In genomic region chr5:135128361-135128760, GRCh38 we compare ENCODE assay signal across 21 cellular contexts.
DNase-seq lines count a peak whose midpoint lies in the region; ATAC-seq and TF ChIP-seq lines count a peak whose summit lies in the region.
"Had no signal": no experiment of that assay in that cellular context is flagged by ENCODE, and none has a peak within 500 bp of the region (broad histone marks: within the 10 kb centered on the region; RNA-seq: fewer than 3 reads in every experiment).

No MANE protein-coding gene starts in this region.

- peaks cover 30% of the 10 kb centered on the region for H3K4me1 ChIP-seq in IMR-90 (ENCODE audit: control insufficient read depth, insufficient read depth, low read length)
- peaks cover 25% of the 10 kb centered on the region for H3K4me1 ChIP-seq in RWPE2 (ENCODE audit: insufficient read depth, poor library complexity, severe bottlenecking)
- H3K4me1 ChIP-seq in mucosa of rectum (ENCODE audit: control insufficient read depth in 2 of 2, insufficient read depth in 2 of 2, low read length in 2 of 2): peaks cover 32 to 49% of the 10 kb centered on the region in 2 donors
- H3K4me1 ChIP-seq: HAP-1 had no signal

- H3K27ac ChIP-seq in IMR-90 (ENCODE audit: insufficient read depth, low read length) (peak overlapping the region; percentile 75; the same call in 1 of the 2 replicates), RWPE2 (ENCODE audit: poor library complexity, severe bottlenecking) (peak overlapping the region; percentile 55), mucosa of rectum (ENCODE audit: low read depth in 2 of 2, low read length in 2 of 2) (peak overlapping the region; percentile 65 to 69)
- H3K27ac ChIP-seq: GM23248, SJSA1 had no signal

- H2BK15ac ChIP-seq in IMR-90 (ENCODE audit: low read depth, low read length): peak overlapping the region; percentile 79; the same call in 2 of the 3 replicates

- WGBS in IMR-90 (ENCODE audit: extremely low coverage in 2 of 2, insufficient read length in 1 of 2), 2 experiments: 80% methylated on average over 1 of the region's 3 CpGs; no CpG with 5 or more reads in 1 of the 2 experiments

- DNase-seq in IMR-90 (no peak), RWPE2 (ENCODE audit: low spot score) (no peak), GM10266 (ENCODE audit: extremely low spot score) (no peak)
- no peak for DNase-seq in activated naive CD8-positive, alpha-beta T cell treated with anti-CD3 and anti-CD28 coated beads, Interleukin-2, amount 50 U/mL, for 24 hours
- no peak for DNase-seq in activated CD4-positive, alpha-beta memory T cell treated with anti-CD3 and anti-CD28 coated beads for 36 hours
- DNase-seq: DND-41, KBM-7, NCI-H1417, NCI-H187, NCI-H2107, NCI-H2227 treated with DMSO at 0.1 percent for 48 hours, NCI-H510A treated with DMSO at 0.1 percent for 48 hours, NCI-H82, OCI-M1, RPMI8226 had no signal

- H2AK9ac ChIP-seq in IMR-90 (replicated peaks; ENCODE audit: low read depth, low read length, poor library complexity): peak overlapping the region; percentile 56

- peak overlapping the region; percentile 75; the same call in 1 of the 2 replicates for H2AK5ac ChIP-seq in IMR-90 (ENCODE audit: low read depth, low read length)

- POLR2A ChIA-PET in IMR-90 (lab: Charles Lee; ENCODE audit: unreplicated experiment): no interaction called here
- POLR2A ChIA-PET in activated CD4-positive, alpha-beta memory T cell treated with anti-CD3 and anti-CD28 coated beads for 36 hours (lab: Charles Lee): no interaction called here

- peak overlapping the region; percentile 85 for H2BK120ac ChIP-seq in IMR-90 (ENCODE audit: low read depth, low read length)

- H3K9me3 ChIP-seq in IMR-90 (ENCODE audit: control insufficient read depth, insufficient read depth, low read length) (no peaks in the 10 kb centered on the region), RWPE2 (ENCODE audit: severe bottlenecking) (no peaks in the 10 kb centered on the region), mucosa of rectum (ENCODE audit: control insufficient read depth in 2 of 2, low read length in 2 of 2) (no peaks in the 10 kb centered on the region)
- H3K9me3 ChIP-seq: HAP-1, SJSA1 had no signal

- in situ Hi-C loops in IMR-90 (cut with MboI; ENCODE audit: low sequenced_read_pairs): no loop called here

- CTCF ChIA-PET in IMR-90 (lab: Yijun Ruan, JAX): interaction anchor here (0.8 kb wide), 2 partner anchors 9 to 14 kb away, joined by 3 read pairs; no protein-coding TSS in a partner anchor
- CTCF ChIA-PET in activated CD4-positive, alpha-beta memory T cell treated with anti-CD3 and anti-CD28 coated beads for 36 hours (lab: Charles Lee): no interaction called here

- no peaks in the 10 kb centered on the region; the same call in 1 of the 2 replicates for H3K27me3 ChIP-seq in IMR-90 (ENCODE audit: control insufficient read depth, insufficient read depth, low read length)
- no peaks in the 10 kb centered on the region for H3K27me3 ChIP-seq in RWPE2 (ENCODE audit: insufficient read depth, poor library complexity, severe bottlenecking)
- peaks cover 0 to 2% of the 10 kb centered on the region in 2 donors for H3K27me3 ChIP-seq in mucosa of rectum (ENCODE audit: control insufficient read depth in 2 of 2, insufficient read depth in 2 of 2, low read length in 2 of 2)
- H3K27me3 ChIP-seq: SJSA1 had no signal

- BruUV-seq in IMR-90 (replicated peaks; lab: Mats Ljungman, UMichigan): no TSS peak

- peak overlapping the region; percentile 76 for H2BK20ac ChIP-seq in IMR-90 (ENCODE audit: low read depth, low read length)

- H3K27ac Mint-ChIP-seq in activated naive CD8-positive, alpha-beta T cell treated with anti-CD3 and anti-CD28 coated beads, Interleukin-2, amount 50 U/mL, for 24 hours: no peak overlapping the region
- H3K27ac Mint-ChIP-seq in activated CD4-positive, alpha-beta memory T cell treated with anti-CD3 and anti-CD28 coated beads for 36 hours: no peak overlapping the region
- H3K27ac Mint-ChIP-seq: CD14-positive monocyte had no signal

- no peak for TF ChIP-seq POLR2A in IMR-90 (IDR thresholded peaks at IDR 0.05; ENCODE audit: low read depth, low read length)

- H2AFZ ChIP-seq in IMR-90 (replicated peaks; ENCODE audit: low read length, poor library complexity): peak overlapping the region; percentile 87
- H2AFZ ChIP-seq: GM23248 had no signal

- intact Hi-C loops in IMR-90 (cut with micrococcal nuclease): no loop called here
- intact Hi-C loops in activated CD4-positive, alpha-beta memory T cell treated with anti-CD3 and anti-CD28 coated beads for 36 hours (cut with micrococcal nuclease): no loop called here

- dilution Hi-C loops in IMR-90 (cut with HindIII; ENCODE audit: low sequenced_read_pairs, unreplicated experiment): no loop called here

- H3K36me3 ChIP-seq in IMR-90 (ENCODE audit: control insufficient read depth, insufficient read depth, low read length) (no peaks in the 10 kb centered on the region), RWPE2 (ENCODE audit: low read depth) (no peaks in the 10 kb centered on the region), mucosa of rectum (ENCODE audit: control insufficient read depth in 2 of 2, insufficient read depth in 2 of 2, low read length in 2 of 2) (no peaks in the 10 kb centered on the region)
- H3K36me3 ChIP-seq: HAP-1, SJSA1 had no signal

- peaks cover 3% of the 10 kb centered on the region for H3K27me3 Mint-ChIP-seq in activated naive CD8-positive, alpha-beta T cell treated with anti-CD3 and anti-CD28 coated beads, Interleukin-2, amount 50 U/mL, for 24 hours
- H3K27me3 Mint-ChIP-seq in activated CD4-positive, alpha-beta memory T cell treated with anti-CD3 and anti-CD28 coated beads for 36 hours: no peaks in the 10 kb centered on the region

- H3K9me1 ChIP-seq in IMR-90 (ENCODE audit: insufficient read depth, low read length): peaks cover 29% of the 10 kb centered on the region

- H3K23ac ChIP-seq in IMR-90 (ENCODE audit: low read depth, low read length): no peak overlapping the region

- H4K91ac ChIP-seq in IMR-90 (ENCODE audit: insufficient read depth, low read depth, low read length): peak overlapping the region; percentile 92

- H4K8ac ChIP-seq in IMR-90 (ENCODE audit: low read depth in 2 of 2, low read length in 2 of 2): peak overlapping the region; percentile 69 to 81

- peak overlapping the region; percentile 24; the same call in 1 of the 2 replicates for H3K4me2 ChIP-seq in IMR-90 (ENCODE audit: low read depth, low read length)

- H4K20me1 ChIP-seq in IMR-90 (ENCODE audit: insufficient read depth, low read length): no peaks in the 10 kb centered on the region

- H3K36me3 Mint-ChIP-seq in activated naive CD8-positive, alpha-beta T cell treated with anti-CD3 and anti-CD28 coated beads, Interleukin-2, amount 50 U/mL, for 24 hours (ENCODE audit: low read depth): no peaks in the 10 kb centered on the region
- H3K36me3 Mint-ChIP-seq in activated CD4-positive, alpha-beta memory T cell treated with anti-CD3 and anti-CD28 coated beads for 36 hours: no peaks in the 10 kb centered on the region
- H3K36me3 Mint-ChIP-seq: CD14-positive monocyte had no signal

- peak overlapping the region; percentile 57 for H3K14ac ChIP-seq in IMR-90 (replicated peaks; ENCODE audit: low read depth, low read length)

- no peak overlapping the region for H3K4me3 Mint-ChIP-seq in activated naive CD8-positive, alpha-beta T cell treated with anti-CD3 and anti-CD28 coated beads, Interleukin-2, amount 50 U/mL, for 24 hours
- no peak overlapping the region for H3K4me3 Mint-ChIP-seq in activated CD4-positive, alpha-beta memory T cell treated with anti-CD3 and anti-CD28 coated beads for 36 hours
- H3K4me3 Mint-ChIP-seq: CD14-positive monocyte had no signal

- no peak overlapping the region for H3K56ac ChIP-seq in IMR-90 (ENCODE audit: extremely low read depth, insufficient read depth, low read length)

- H3K4me1 Mint-ChIP-seq in activated naive CD8-positive, alpha-beta T cell treated with anti-CD3 and anti-CD28 coated beads, Interleukin-2, amount 50 U/mL, for 24 hours: no peaks in the 10 kb centered on the region
- H3K4me1 Mint-ChIP-seq in activated CD4-positive, alpha-beta memory T cell treated with anti-CD3 and anti-CD28 coated beads for 36 hours (ENCODE audit: low read depth): peaks cover 6% of the 10 kb centered on the region

- peaks cover 0 to 4% of the 10 kb centered on the region in 2 experiments; a peak in 1 of 4 replicates for H3K79me1 ChIP-seq in IMR-90 (ENCODE audit: low read depth in 1 of 2, low read length in 2 of 2)

- H3K9ac ChIP-seq in IMR-90 (ENCODE audit: low read depth, low read length): no peak overlapping the region
- peak overlapping the region in 1 of 2 donors; percentile 22 for H3K9ac ChIP-seq in mucosa of rectum (ENCODE audit: low read depth in 1 of 2, low read length in 2 of 2)
- H3K9ac ChIP-seq: GM23248 had no signal

- peak overlapping the region; percentile 89 for H4K5ac ChIP-seq in IMR-90 (ENCODE audit: low read depth, low read length)

- ATAC-seq in IMR-90 (ENCODE audit: low read depth): no peak; the same call in 1 of the 2 replicates
- ATAC-seq in RWPE2 (ENCODE audit: low read depth): no peak
- no peak for ATAC-seq in HG02763 (IDR thresholded peaks at IDR 0.05; ENCODE audit: unreplicated experiment)
- no peak for ATAC-seq in activated naive CD8-positive, alpha-beta T cell treated with anti-CD3 and anti-CD28 coated beads, Interleukin-2, amount 50 U/mL, for 24 hours

- H3K9me3 Mint-ChIP-seq in activated naive CD8-positive, alpha-beta T cell treated with anti-CD3 and anti-CD28 coated beads, Interleukin-2, amount 50 U/mL, for 24 hours: no peaks in the 10 kb centered on the region
- no peaks in the 10 kb centered on the region for H3K9me3 Mint-ChIP-seq in activated CD4-positive, alpha-beta memory T cell treated with anti-CD3 and anti-CD28 coated beads for 36 hours
- H3K9me3 Mint-ChIP-seq: CD14-positive monocyte had no signal

- H3K4ac ChIP-seq in IMR-90 (ENCODE audit: low read depth, low read length): peak overlapping the region; percentile 90

- peak overlapping the region; percentile 82 for H3K18ac ChIP-seq in IMR-90 (ENCODE audit: low read depth, low read length)

- peak overlapping the region; percentile 61 for H2BK5ac ChIP-seq in IMR-90 (ENCODE audit: low read depth, low read length, poor library complexity, severe bottlenecking)

- no peak overlapping the region for H3K4me3 ChIP-seq in IMR-90 (ENCODE audit: insufficient read depth, low read depth, low read length)
- H3K4me3 ChIP-seq in RWPE2 (ENCODE audit: severe bottlenecking): no peak overlapping the region
- no peak overlapping the region for H3K4me3 ChIP-seq in mucosa of rectum (ENCODE audit: low read length in 2 of 2)
- H3K4me3 ChIP-seq: GM23248, HAP-1, SJSA1 had no signal

- TF ChIP-seq RAD21 in IMR-90 (IDR thresholded peaks at IDR 0.05; ENCODE audit: low read length): no peak

- TF ChIP-seq CTCF in IMR-90 (conservative IDR thresholded peaks at IDR 0.05; ENCODE audit: low read depth, low read length) (no peak), RWPE2 (IDR thresholded peaks at IDR 0.05; ENCODE audit: poor library complexity, severe bottlenecking) (no peak), GM10266 (IDR thresholded peaks at IDR 0.05; ENCODE audit: control insufficient read depth, insufficient read depth, low read depth, missing control alignments) (no peak)

TF ChIP-seq in IMR-90, 13 proteins besides CTCF, POLR2A, EP300 and RAD21 (continues in another document):
- TF ChIP-seq CHD1 (IDR thresholded peaks at IDR 0.05; ENCODE audit: low read depth, low read length) (no peak), FOS (IDR thresholded peaks at IDR 0.05; ENCODE audit: low read depth, low read length) (no peak), MAFK (IDR thresholded peaks at IDR 0.05; ENCODE audit: low read depth, low read length) (no peak), MXI1 (IDR thresholded peaks at IDR 0.05; ENCODE audit: borderline replicate concordance, low read depth, low read length) (no peak)
